21 cellular contexts compared by ENCODE assay signal in the genomic region with DNA sequence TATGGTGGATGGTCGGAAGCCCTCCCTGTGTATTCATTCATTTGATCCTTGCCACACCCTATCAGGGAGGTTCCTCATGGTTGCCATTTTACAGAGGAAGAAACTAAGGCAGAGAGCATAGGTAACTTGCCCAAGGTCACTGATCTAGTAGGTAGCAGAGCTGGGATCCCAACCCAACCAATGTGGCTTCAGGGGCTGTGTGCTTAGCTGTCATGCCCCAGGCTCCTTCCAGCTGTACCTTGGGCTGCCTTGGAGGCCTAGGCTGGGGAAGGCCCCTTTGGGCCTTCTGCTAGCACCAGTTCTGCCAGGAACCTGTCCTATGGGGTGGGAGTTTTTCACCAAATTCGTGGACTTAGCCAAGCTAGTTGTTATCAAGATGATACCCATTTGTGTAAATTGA. TPM values are rescaled to one million over a fixed set of nuclear protein-coding genes. Genes with fewer than 3 reads are reported as not detected.
DNase-seq lines count a peak whose midpoint lies in the region; FAIRE-seq and TF ChIP-seq lines count a peak whose summit lies in the region.
"Had no signal": no experiment of that assay in that cellular context is flagged by ENCODE, and none has a peak within 500 bp of the region (broad histone marks: within the 10 kb centered on the region; RNA-seq: fewer than 3 reads in every experiment).

No MANE protein-coding gene starts in this region.

- H3K9me3 ChIP-seq in PC-9 (ENCODE audit: insufficient read depth, low read depth) (no peaks in the 10 kb centered on the region), H1 (ENCODE audit: insufficient read depth in 2 of 2, low read depth in 1 of 2, low read length in 1 of 2) (no peaks in the 10 kb centered on the region), Karpas-422 (ENCODE audit: low read length) (no peaks in the 10 kb centered on the region), prostate gland (no peaks in the 10 kb centered on the region)
- H3K9me3 ChIP-seq: A549, BE2C had no signal

- no peak overlapping the region for H2BK15ac ChIP-seq in H1 (ENCODE audit: low read length)

- no peak overlapping the region for H2BK20ac ChIP-seq in H1 (ENCODE audit: low read length)

- no peak overlapping the region for H4K91ac ChIP-seq in H1 (replicated peaks; ENCODE audit: insufficient read length, low read length)

- H3K36me3 Mint-ChIP-seq in osteocyte (ENCODE audit: unreplicated experiment), result peaks cover 8% of the 10 kb centered on the region

- no peak overlapping the region for H3K23ac ChIP-seq in H1 (ENCODE audit: insufficient read length)

- POLR2A ChIA-PET in PC-9 (lab: Charles Lee; ENCODE audit: unreplicated experiment), result interaction anchor here (0.7 kb wide), 2 partner anchors 27 to 662 kb away, joined by 7 to 18 read pairs; no protein-coding TSS in a partner anchor
- POLR2A ChIA-PET in H1 (lab: Charles Lee; ENCODE audit: partially characterized antibody), result interaction anchor here (0.6 to 0.8 kb wide), 2 partner anchors 18 to 32 kb away, joined by 3 read pairs; no protein-coding TSS in a partner anchor

- H3K56ac ChIP-seq in H1 (replicated peaks; ENCODE audit: insufficient read length, low read depth, low read length), result no peak overlapping the region

- no peak overlapping the region for H3K9ac ChIP-seq in H1 (replicated peaks in 1 of 4; ENCODE audit: extremely low read depth in 1 of 4, low read depth in 3 of 4, low read length in 3 of 4)
- no peak overlapping the region for H3K9ac ChIP-seq in Karpas-422 (ENCODE audit: low read length)

- no peak overlapping the region for H3K4me3 Mint-ChIP-seq in osteocyte (ENCODE audit: unreplicated experiment)
- H3K4me3 Mint-ChIP-seq: CD4-positive, alpha-beta memory T cell had no signal

- H4K8ac ChIP-seq in H1 (ENCODE audit: extremely low read depth, insufficient read depth, low read length), result no peak overlapping the region

- H3F3A ChIP-seq in PC-9 (ENCODE audit: insufficient read depth, low read depth), result peaks cover 49% of the 10 kb centered on the region

- intact Hi-C loops in PC-9 (cut with micrococcal nuclease; ENCODE audit: unreplicated experiment) (loop anchor here (2.0 kb wide), 3 partner anchors 41 to 83 kb away; partner anchors contain the start of genes RPS6KA4 and VEGFB), prostate gland (cut with DNase I) (no loop called here)

- H3K9me3 Mint-ChIP-seq in osteocyte (ENCODE audit: unreplicated experiment), result no peaks in the 10 kb centered on the region

- no peaks in the 10 kb centered on the region for H3K27me3 Mint-ChIP-seq in osteocyte (ENCODE audit: unreplicated experiment)
- H3K27me3 Mint-ChIP-seq: CD4-positive, alpha-beta memory T cell had no signal

- peaks cover 21% of the 10 kb centered on the region for H3K4me1 Mint-ChIP-seq in osteocyte (ENCODE audit: unreplicated experiment)

- H2BK5ac ChIP-seq in H1 (ENCODE audit: low read depth, low read length), result peak overlapping the region; percentile 35; the same call in 1 of the 2 replicates

- H3K4me3 ChIP-seq in PC-9, result no peak overlapping the region
- no peak overlapping the region for H3K4me3 ChIP-seq in H1 (ENCODE audit: extremely low read depth in 1 of 4, insufficient read depth in 2 of 4, low read depth in 3 of 4, low read length in 4 of 4)
- no peak overlapping the region for H3K4me3 ChIP-seq in Karpas-422 (ENCODE audit: low read length)
- no peak overlapping the region for H3K4me3 ChIP-seq in prostate gland
- H3K4me3 ChIP-seq: A549 had no signal

- H3K4me1 ChIP-seq in PC-9 (replicated peaks; ENCODE audit: insufficient read depth) (peaks cover 29% of the 10 kb centered on the region), H1 (replicated peaks in 1 of 4; ENCODE audit: control insufficient read depth in 3 of 4, insufficient read depth in 4 of 4, low read length in 3 of 4) (peaks cover 0 to 5% (median 2%) of the 10 kb centered on the region in 4 experiments; a peak in 1 of 7 replicates), Karpas-422 (ENCODE audit: low read length) (peaks cover 12% of the 10 kb centered on the region), prostate gland (replicated peaks) (no peaks in the 10 kb centered on the region)
- H3K4me1 ChIP-seq: BE2C had no signal

- CTCF ChIA-PET in PC-9 (lab: Charles Lee) (interaction anchor here (1.0 to 1.6 kb wide), 3 partner anchors 29 to 56 kb away, joined by 3 to 13 read pairs (median 5); partner anchors contain the start of gene PRDX5), H1 (lab: Charles Lee; ENCODE audit: partially characterized antibody) (interaction anchor here (0.6 to 13.7 kb wide), 8 partner anchors 13 to 1890 kb away, joined by 3 to 168 read pairs (median 4); partner anchors contain the start of genes CATSPERZ, ESRRA and PLCB3)

- H3K36me3 ChIP-seq in PC-9 (ENCODE audit: low read depth), result no peaks in the 10 kb centered on the region
- no peaks in the 10 kb centered on the region; a peak in 1 of 8 replicates for H3K36me3 ChIP-seq in H1 (ENCODE audit: control insufficient read depth in 2 of 4, insufficient read depth in 4 of 4, low read length in 3 of 4)
- no peaks in the 10 kb centered on the region for H3K36me3 ChIP-seq in Karpas-422 (ENCODE audit: insufficient read depth, low read length)
- H3K36me3 ChIP-seq in prostate gland, result no peaks in the 10 kb centered on the region
- H3K36me3 ChIP-seq: BE2C had no signal

- no peak overlapping the region for H2AFZ ChIP-seq in PC-9
- H2AFZ ChIP-seq in H1 (ENCODE audit: low read length), result no peak overlapping the region
- no peak overlapping the region for H2AFZ ChIP-seq in Karpas-422 (ENCODE audit: low read length)

- H3K79me2 ChIP-seq in PC-9 (ENCODE audit: low read depth) (peaks cover 25% of the 10 kb centered on the region), H1 (ENCODE audit: control insufficient read depth in 1 of 2, insufficient read depth in 2 of 2, low read length in 2 of 2) (0 out of 4 replicates have a peak, but pooled peaks cover 0 to 4% of the 10 kb centered on the region in 2 experiments), Karpas-422 (ENCODE audit: low read length) (peaks cover 6% of the 10 kb centered on the region; the same call in 1 of the 2 replicates)

- WGBS in H1 (ENCODE audit: extremely low coverage in 1 of 2, insufficient coverage in 1 of 2, insufficient read length in 1 of 2, insufficient replicate concordance in 2 of 2, low coverage in 1 of 2, low lambda C conversion rate in 2 of 2, missing lambda C conversion rate in 1 of 2), 2 experiments, result 81% methylated on average over 2 of the region's 2 CpGs; no CpG with 5 or more reads in 1 of the 2 experiments
- WGBS in prostate gland, result 60% methylated on average over 2 of the region's 2 CpGs

- TF ChIP-seq EP300 in H1 (IDR thresholded peaks at IDR 0.05; ENCODE audit: borderline replicate concordance in 1 of 2, low read depth in 2 of 2, low read length in 2 of 2), result no peak

- no peak overlapping the region for H3K4ac ChIP-seq in H1 (replicated peaks; ENCODE audit: insufficient read length, low read depth, low read length)

- FAIRE-seq in H1 (lab: Jason Lieb, UNC), result no peak
- FAIRE-seq: A549, D721Med, G401.6, GM12891 had no signal

- H3K27ac Mint-ChIP-seq in osteocyte (ENCODE audit: unreplicated experiment), result peak overlapping the region; percentile 54

- no peak for TF ChIP-seq CTCF in PC-9 (conservative IDR thresholded peaks at IDR 0.05)
- no peak for TF ChIP-seq CTCF in VCaP (conservative IDR thresholded peaks at IDR 0.05)
- no peak for TF ChIP-seq CTCF in H1 (IDR thresholded peaks at IDR 0.05; ENCODE audit: control extremely low read depth in 1 of 3, insufficient read depth in 1 of 3, low read depth in 1 of 3, low read length in 3 of 3)
- TF ChIP-seq CTCF in osteocyte (IDR thresholded peaks at IDR 0.05), result no peak
- TF ChIP-seq CTCF in prostate gland (IDR thresholded peaks at IDR 0.05), result no peak

- no peak overlapping the region for H2AK5ac ChIP-seq in H1 (ENCODE audit: low read depth, low read length)

- no peaks in the 10 kb centered on the region for H3K27me3 ChIP-seq in PC-9 (ENCODE audit: insufficient read depth, low read depth)
- H3K27me3 ChIP-seq in H1 (replicated peaks in 1 of 4; ENCODE audit: control insufficient read depth in 3 of 4, extremely low read depth in 1 of 4, insufficient read depth in 3 of 4, low read length in 3 of 4), result no peaks in the 10 kb centered on the region
- no peaks in the 10 kb centered on the region for H3K27me3 ChIP-seq in Karpas-422 (ENCODE audit: low read length)
- H3K27me3 ChIP-seq in prostate gland (replicated peaks; ENCODE audit: insufficient read depth), result no peaks in the 10 kb centered on the region
- H3K27me3 ChIP-seq: BE2C had no signal

- H3K27ac ChIP-seq in PC-9 (0 out of 2 replicates have a peak overlapping the region, but pooled peaks have one; percentile 27), VCaP (peak overlapping the region; percentile 99; the same call in 1 of the 2 replicates), H1 (ENCODE audit: low read depth, low read length) (no peak overlapping the region), Karpas-422 (ENCODE audit: low read length) (no peak overlapping the region), prostate gland (no peak overlapping the region)
- H3K27ac ChIP-seq: C4-2B had no signal

- H4K20me1 ChIP-seq in PC-9 (ENCODE audit: insufficient read depth), result no peaks in the 10 kb centered on the region
- H4K20me1 ChIP-seq in H1 (replicated peaks in 1 of 2; ENCODE audit: control insufficient read depth in 1 of 2, insufficient read depth in 2 of 2, low read length in 2 of 2), result no peaks in the 10 kb centered on the region
- H4K20me1 ChIP-seq in Karpas-422 (ENCODE audit: insufficient read depth, low read depth, low read length), result no peaks in the 10 kb centered on the region

- H3K23me2 ChIP-seq in H1 (ENCODE audit: low read depth, low read length), result no peaks in the 10 kb centered on the region

- no peak for TF ChIP-seq RAD21 in H1 (IDR thresholded peaks at IDR 0.05 in 1 of 2, conservative IDR thresholded peaks at IDR 0.05 in 1 of 2; ENCODE audit: low read depth in 2 of 2, low read length in 2 of 2)

- H3K14ac ChIP-seq in H1 (ENCODE audit: insufficient read length), result no peak overlapping the region

- H3K18ac ChIP-seq in H1 (ENCODE audit: extremely low read depth, low read length), result no peak overlapping the region

- TSS peak; percentile 13 for BruUV-seq in PC-9 (replicated peaks; lab: Mats Ljungman, UMichigan)

- no peak overlapping the region for H2BK12ac ChIP-seq in H1 (ENCODE audit: low read depth, low read length)

- H3K4me2 ChIP-seq in PC-9, result no peak overlapping the region
- no peak overlapping the region for H3K4me2 ChIP-seq in H1 (ENCODE audit: insufficient read depth in 1 of 2, low read depth in 2 of 2, low read length in 2 of 2)
- no peak overlapping the region for H3K4me2 ChIP-seq in Karpas-422 (ENCODE audit: low read depth, low read length, poor library complexity, severe bottlenecking)

- H2BK120ac ChIP-seq in H1 (replicated peaks; ENCODE audit: low read depth, low read length), result no peak overlapping the region

- H3K79me1 ChIP-seq in H1 (ENCODE audit: low read depth, low read length), result no peaks in the 10 kb centered on the region; the same call in 1 of the 2 replicates

- peak in 1 of 2 experiments; percentile 26 for DNase-seq in PC-9
- DNase-seq in H1 (ENCODE audit: low read depth in 1 of 2, low spot score in 2 of 2), result no peak
- DNase-seq in osteocyte (ENCODE audit: extremely low spot score, unreplicated experiment), result no peak
- DNase-seq in Karpas-422, result no peak
- no peak for DNase-seq in erythroblast (lab: John Stamatoyannopoulos, UW)
- DNase-seq in OCI-M1 (lab: John Stamatoyannopoulos, UW), result no peak
- DNase-seq in prostate gland (ENCODE audit: low spot score), result no peak
- DNase-seq: BE2C; CD4-positive, alpha-beta memory T cell; COR-L47; DMS153; DMS79 treated with DMSO at 0.1 percent for 48 hours; EL; H7 had no signal

- no peaks in the 10 kb centered on the region for H3K9me2 ChIP-seq in PC-9 (ENCODE audit: insufficient read depth)
- H3K9me2 ChIP-seq in Karpas-422 (replicated peaks; ENCODE audit: insufficient read depth, low read length), result no peaks in the 10 kb centered on the region

- H4K5ac ChIP-seq in H1 (ENCODE audit: insufficient read length, low read depth, low read length), result no peak overlapping the region

- no peak for TF ChIP-seq POLR2A in H1 (IDR thresholded peaks at IDR 0.05; ENCODE audit: control extremely low read depth in 1 of 2, low read depth in 2 of 2, low read length in 2 of 2)
- TF ChIP-seq POLR2A in erythroblast (IDR thresholded peaks at IDR 0.05; ENCODE audit: low read length), result no peak
- TF ChIP-seq POLR2A in prostate gland (IDR thresholded peaks at IDR 0.05), result no peak

RNA-seq across cellular contexts. Expression of gene BAD, which starts 8.6 kb away (rescaled TPM):
- total RNA-seq in PC-9 (2021) (94.3 and 94.4 TPM in 2 replicates), osteocyte (68.3 and 73.6 TPM in 2 replicates), prostate gland (100 to 1,000 TPM; 140 to 161 TPM)
- total RNA-seq in H1 (2021; fragmentation: NEBNext Ultra II Directional; extraction: Animal tissue kit (Norgen Biotek cat#: 25700)), result 23.1 and 25.3 TPM in 2 replicates
- polyA plus RNA-seq in H1 (2011; rRNA removed), result 33.7 and 38.4 TPM in 2 replicates
- polyA plus RNA-seq in H1 (2011; cell fraction: cytosol; rRNA removed), result 33.2 TPM
- polyA plus RNA-seq in H1 (2011; cell fraction: nucleus; rRNA removed), result 23.2 TPM
- 16.5 to 26.6 TPM (median 24.0 TPM) in 4 replicates for polyA plus RNA-seq in H1 (2012, experiment 1 of 2)
- polyA plus RNA-seq in H1 (2012, experiment 2 of 2), result 37.8 TPM
- 17.6 TPM for polyA plus RNA-seq in H1 (2013, experiment 1 of 2)
- polyA plus RNA-seq in H1 (2013, experiment 2 of 2), result 18.1 TPM
- polyA minus RNA-seq in H1 (2011; rRNA and poly(A)+ RNA removed), result 3.2 and 4.2 TPM in 2 replicates
- polyA minus RNA-seq in H1 (2011; cell fraction: cytosol; rRNA and poly(A)+ RNA removed), result 7.0 TPM
- polyA minus RNA-seq in H1 (2011; cell fraction: nucleus; rRNA and poly(A)+ RNA removed), result 14.7 TPM
- total RNA-seq in Karpas-422 (2014; rRNA removed; shearing (Covaris generic); ENCODE audit: low replicate concordance), result 45.3 and 94.6 TPM in 2 replicates

RNA-seq across cellular contexts. Expression of gene GPR137, which starts 9.8 kb away (rescaled TPM):
- total RNA-seq in PC-9 (2021) (72.8 and 110 TPM in 2 replicates), osteocyte (68.0 and 71.4 TPM in 2 replicates), prostate gland (10 to 100 TPM; 38.8 to 94.9 TPM)
- 36.8 and 37.8 TPM in 2 replicates for total RNA-seq in H1 (2021; fragmentation: NEBNext Ultra II Directional; extraction: Animal tissue kit (Norgen Biotek cat#: 25700))
- polyA plus RNA-seq in H1 (2011; rRNA removed), result 36.2 and 55.5 TPM in 2 replicates
- polyA plus RNA-seq in H1 (2011; cell fraction: cytosol; rRNA removed), result 22.1 TPM
- polyA plus RNA-seq in H1 (2011; cell fraction: nucleus; rRNA removed), result 90.5 TPM
- polyA plus RNA-seq in H1 (2012, experiment 1 of 2), result 27.0 to 46.7 TPM (median 43.8 TPM) in 4 replicates
- polyA plus RNA-seq in H1 (2012, experiment 2 of 2), result 71.1 TPM
- polyA plus RNA-seq in H1 (2013, experiment 1 of 2), result 27.4 TPM
- polyA plus RNA-seq in H1 (2013, experiment 2 of 2), result 25.2 TPM
- polyA minus RNA-seq in H1 (2011; rRNA and poly(A)+ RNA removed), result 10.1 and 18.5 TPM in 2 replicates
- 15.6 TPM for polyA minus RNA-seq in H1 (2011; cell fraction: cytosol; rRNA and poly(A)+ RNA removed)
- polyA minus RNA-seq in H1 (2011; cell fraction: nucleus; rRNA and poly(A)+ RNA removed), result 10.0 TPM
- total RNA-seq in Karpas-422 (2014; rRNA removed; shearing (Covaris generic); ENCODE audit: low replicate concordance), result 10.8 and 14.2 TPM in 2 replicates

RNA-seq across cellular contexts. Expression of gene KCNK4, which starts 15.3 kb away (rescaled TPM):
- 0.53 and 0.57 TPM in 2 replicates for total RNA-seq in PC-9 (2021)
- 0.19 TPM in 1 of 2 replicates, not detected in the other for total RNA-seq in H1 (2021; fragmentation: NEBNext Ultra II Directional; extraction: Animal tissue kit (Norgen Biotek cat#: 25700))
- not detected in 2 replicates for polyA plus RNA-seq in H1 (2011; rRNA removed)
- not detected for polyA plus RNA-seq in H1 (2011; cell fraction: cytosol; rRNA removed)
- 0.33 TPM for polyA plus RNA-seq in H1 (2011; cell fraction: nucleus; rRNA removed)
- polyA plus RNA-seq in H1 (2012, experiment 1 of 2), result 0.12 to 0.18 TPM in 2 of 4 replicates, not detected in the others
- polyA plus RNA-seq in H1 (2012, experiment 2 of 2), result 0.12 TPM
- 0.16 TPM for polyA plus RNA-seq in H1 (2013, experiment 1 of 2)
- polyA plus RNA-seq in H1 (2013, experiment 2 of 2), result 0.11 TPM
- polyA minus RNA-seq in H1 (2011; rRNA and poly(A)+ RNA removed), result not detected in 2 replicates
- polyA minus RNA-seq in H1 (2011; cell fraction: cytosol; rRNA and poly(A)+ RNA removed), result not detected
- polyA minus RNA-seq in H1 (2011; cell fraction: nucleus; rRNA and poly(A)+ RNA removed), result not detected
- 0.39 and 0.43 TPM in 2 replicates for total RNA-seq in osteocyte
- total RNA-seq in Karpas-422 (2014; rRNA removed; shearing (Covaris generic); ENCODE audit: low replicate concordance), result not detected in 2 replicates
- total RNA-seq in prostate gland, result not detected
- total RNA-seq: CD4-positive, alpha-beta memory T cell; H7 had no signal
- polyA plus RNA-seq: AG04450; CD4-positive, alpha-beta memory T cell had no signal

RNA-seq across cellular contexts. Expression of gene CATSPERZ, which starts 24.3 kb away (rescaled TPM):
- total RNA-seq in PC-9 (2021) (1.3 TPM in 1 of 2 replicates, not detected in the other), osteocyte (not detected in 2 replicates), prostate gland (10 to 100 TPM in 1 of 2 donors, not detected in 1; 44.3 TPM)
- not detected in 2 replicates for total RNA-seq in H1 (2021; fragmentation: NEBNext Ultra II Directional; extraction: Animal tissue kit (Norgen Biotek cat#: 25700))
- polyA plus RNA-seq in H1 (2011; rRNA removed), result 0.77 and 1.1 TPM in 2 replicates
- 0.85 TPM for polyA plus RNA-seq in H1 (2011; cell fraction: cytosol; rRNA removed)
- polyA plus RNA-seq in H1 (2011; cell fraction: nucleus; rRNA removed), result 1.6 TPM
- 0.46 to 0.96 TPM (median 0.73 TPM) in 3 of 4 replicates, not detected in the other for polyA plus RNA-seq in H1 (2012, experiment 1 of 2)
- 0.71 TPM for polyA plus RNA-seq in H1 (2012, experiment 2 of 2)
- polyA plus RNA-seq in H1 (2013, experiment 1 of 2), result 0.49 TPM
- 0.66 TPM for polyA plus RNA-seq in H1 (2013, experiment 2 of 2)
- not detected in 2 replicates for polyA minus RNA-seq in H1 (2011; rRNA and poly(A)+ RNA removed)
- not detected for polyA minus RNA-seq in H1 (2011; cell fraction: cytosol; rRNA and poly(A)+ RNA removed)
- not detected for polyA minus RNA-seq in H1 (2011; cell fraction: nucleus; rRNA and poly(A)+ RNA removed)
- not detected in 2 replicates for total RNA-seq in Karpas-422 (2014; rRNA removed; shearing (Covaris generic); ENCODE audit: low replicate concordance)
- total RNA-seq: CD4-positive, alpha-beta memory T cell had no signal
- polyA plus RNA-seq: AG04450; CD4-positive, alpha-beta memory T cell had no signal

RNA-seq across cellular contexts. Expression of gene PLCB3, which starts 24.5 kb away (rescaled TPM):
- total RNA-seq in PC-9 (2021) (73.2 and 79.6 TPM in 2 replicates), osteocyte (30.2 and 32.0 TPM in 2 replicates), prostate gland (10 to 100 TPM; 26.3 to 43.1 TPM)
- 104 TPM in 2 replicates for total RNA-seq in H1 (2021; fragmentation: NEBNext Ultra II Directional; extraction: Animal tissue kit (Norgen Biotek cat#: 25700))
- polyA plus RNA-seq in H1 (2011; rRNA removed), result 47.2 and 70.6 TPM in 2 replicates
- 48.7 TPM for polyA plus RNA-seq in H1 (2011; cell fraction: cytosol; rRNA removed)
- 134 TPM for polyA plus RNA-seq in H1 (2011; cell fraction: nucleus; rRNA removed)
- polyA plus RNA-seq in H1 (2012, experiment 1 of 2), result 50.8 to 85.0 TPM (median 76.3 TPM) in 4 replicates
- 54.3 TPM for polyA plus RNA-seq in H1 (2012, experiment 2 of 2)
- 54.2 TPM for polyA plus RNA-seq in H1 (2013, experiment 1 of 2)
- 53.1 TPM for polyA plus RNA-seq in H1 (2013, experiment 2 of 2)
- 51.4 and 51.5 TPM in 2 replicates for polyA minus RNA-seq in H1 (2011; rRNA and poly(A)+ RNA removed)
- 50.2 TPM for polyA minus RNA-seq in H1 (2011; cell fraction: cytosol; rRNA and poly(A)+ RNA removed)
- polyA minus RNA-seq in H1 (2011; cell fraction: nucleus; rRNA and poly(A)+ RNA removed), result 42.7 TPM
- total RNA-seq in Karpas-422 (2014; rRNA removed; shearing (Covaris generic); ENCODE audit: low replicate concordance), result 5.7 and 12.7 TPM in 2 replicates

Comparison
In these comparisons a context has a peak if more than half of its experiments do, and no peak if none do; other contexts are left out.
1. H3K27ac ChIP-seq: peak in PC-9 (single experiment) and VCaP (single experiment); none in H1 (single experiment), Karpas-422 (single experiment) and prostate gland (0 of 2).